8 cellular contexts compared by ENCODE assay signal in the genomic region with DNA sequence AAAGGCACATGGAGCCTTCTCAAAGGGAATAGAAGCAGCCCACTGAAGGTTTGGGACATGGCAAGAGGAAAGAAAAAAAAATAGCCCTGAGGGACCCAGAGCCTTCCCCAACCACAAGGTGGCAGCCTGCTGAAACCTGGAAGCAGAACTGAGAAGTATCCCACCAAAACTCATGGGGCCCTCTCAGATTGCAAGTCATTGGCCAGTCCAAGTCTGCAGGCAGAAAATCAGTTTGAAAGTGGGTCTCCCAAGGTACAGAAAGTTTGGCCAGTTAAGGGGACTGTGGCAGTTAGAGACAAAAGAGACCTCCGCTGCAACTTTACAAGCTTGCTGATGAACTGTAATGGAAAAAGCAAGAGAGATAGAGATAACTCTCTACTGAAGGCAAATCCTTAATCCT.
DNase-seq lines count a peak whose midpoint lies in the region; ATAC-seq lines count a peak whose summit lies in the region.

No MANE protein-coding gene starts in this region.

- ATAC-seq in GM18907 (IDR thresholded peaks at IDR 0.05; ENCODE audit: unreplicated experiment) (peak; percentile 79), HG03139 (IDR thresholded peaks at IDR 0.05; ENCODE audit: unreplicated experiment) (peak; percentile 88)

- peak; percentile 58 to 60 for DNase-seq in AML-193 (lab: John Stamatoyannopoulos, UW)
- DNase-seq in RKO (ENCODE audit: low spot score): peak; percentile 68
- DNase-seq in activated effector memory CD4-positive, alpha-beta T cell treated with Interleukin-2 at 50 U/mL for 16 hours: peak; percentile 9
- DNase-seq in hepatic stellate cell (ENCODE audit: low spot score): peak; percentile 6
- DNase-seq in stimulated activated CD4-positive, alpha-beta T cell treated with anti-CD3 and anti-CD28 coated beads, TNF-alpha, amount 100 ng/mL, for 4 hours (ENCODE audit: low read depth in 3 of 3): peak; percentile 2 to 9 (median 7)
- no peak for DNase-seq in retina
